ENCODE assay signal across 10 cellular contexts in the genomic region with DNA sequence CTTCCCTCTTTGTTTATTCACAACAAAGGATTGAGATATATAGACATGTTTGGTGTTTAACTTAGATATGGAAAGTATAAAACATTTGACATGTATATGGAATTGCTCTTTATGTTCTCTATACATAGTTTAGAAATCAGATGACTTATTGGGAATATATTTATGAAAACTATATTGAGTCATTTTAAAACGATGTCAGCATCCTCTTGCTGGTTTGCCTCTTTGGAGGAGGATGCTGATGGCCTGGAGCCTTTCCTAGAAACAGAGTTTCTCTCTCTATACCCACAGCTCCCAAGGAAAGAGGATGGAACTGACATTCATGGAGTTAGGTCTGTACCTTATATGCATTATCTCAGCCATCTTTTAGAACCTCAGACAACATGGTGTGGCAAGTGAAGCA. TPM values are rescaled to one million over a fixed set of nuclear protein-coding genes. Genes with fewer than 3 reads are reported as not detected.
A peak's percentile ranks its signal among the peaks of the same experiment; 100 is the strongest.
DNase-seq lines count a peak whose midpoint lies in the region; ATAC-seq, FAIRE-seq and TF ChIP-seq lines count a peak whose summit lies in the region.
"Had no signal": no experiment of that assay in that cellular context is flagged by ENCODE, and none has a peak within 500 bp of the region (broad histone marks: within the 10 kb centered on the region; RNA-seq: fewer than 3 reads in every experiment).

No MANE protein-coding gene starts in this region.

- ATAC-seq in A549, result no peak
- ATAC-seq in central memory CD8-positive, alpha-beta T cell (replicated peaks; ENCODE audit: extremely low read depth, poor library complexity, severe bottlenecking), result no peak
- ATAC-seq in HG02763 (IDR thresholded peaks at IDR 0.05; ENCODE audit: unreplicated experiment), result no peak
- ATAC-seq in HG02870 (IDR thresholded peaks at IDR 0.05; ENCODE audit: unreplicated experiment), result no peak

- H3K27ac Mint-ChIP-seq in central memory CD8-positive, alpha-beta T cell (ENCODE audit: low read depth), result peak overlapping the region; percentile 96
- no peak overlapping the region for H3K27ac Mint-ChIP-seq in mesothelial cell of epicardium

- no peak for TF ChIP-seq CTCF in A549 (IDR thresholded peaks at IDR 0.05)
- no peak for TF ChIP-seq CTCF in prostate gland (IDR thresholded peaks at IDR 0.05)
- no peak for TF ChIP-seq CTCF in mesothelial cell of epicardium (IDR thresholded peaks at IDR 0.05; ENCODE audit: unreplicated experiment)

- FAIRE-seq in A549 (lab: Jason Lieb, UNC), result no peak

- H3K9me3 ChIP-seq in A549 (no peaks in the 10 kb centered on the region), prostate gland (no peaks in the 10 kb centered on the region)
- H3K9me3 ChIP-seq: mucosa of descending colon had no signal

- no peak for TF ChIP-seq EP300 in A549 (IDR thresholded peaks at IDR 0.05)

- H3K36me3 Mint-ChIP-seq in central memory CD8-positive, alpha-beta T cell (ENCODE audit: insufficient read depth), result peaks cover 45% of the 10 kb centered on the region
- H3K36me3 Mint-ChIP-seq in mesothelial cell of epicardium, result peaks cover 35% of the 10 kb centered on the region

- H3K4me1 ChIP-seq in A549, result peaks cover 99% of the 10 kb centered on the region
- H3K4me1 ChIP-seq in prostate gland (replicated peaks), result peaks cover 28% of the 10 kb centered on the region

- intact Hi-C loops in prostate gland (cut with DNase I), result no loop called here

- H3K4me3 ChIP-seq in A549 (no peak overlapping the region), prostate gland (no peak overlapping the region)
- H3K4me3 ChIP-seq: mucosa of descending colon had no signal

- no peak for TF ChIP-seq RAD21 in A549 (conservative IDR thresholded peaks at IDR 0.05 in 1 of 2, IDR thresholded peaks at IDR 0.05 in 1 of 2)

- H3K27me3 ChIP-seq in prostate gland (replicated peaks; ENCODE audit: insufficient read depth), result no peaks in the 10 kb centered on the region

- H3K4me2 ChIP-seq in A549, result peak overlapping the region; percentile 86

- no peaks in the 10 kb centered on the region for H3K27me3 Mint-ChIP-seq in central memory CD8-positive, alpha-beta T cell
- H3K27me3 Mint-ChIP-seq in mesothelial cell of epicardium (ENCODE audit: low read depth), result no peaks in the 10 kb centered on the region

- H3K27ac ChIP-seq in A549 (peak overlapping the region; percentile 99 to 100), prostate gland (peak overlapping the region; percentile 95 to 99)

- H3K4me1 Mint-ChIP-seq in central memory CD8-positive, alpha-beta T cell, result peaks cover 78% of the 10 kb centered on the region
- H3K4me1 Mint-ChIP-seq in mesothelial cell of epicardium, result peaks cover 58% of the 10 kb centered on the region

- no peaks in the 10 kb centered on the region for H3K36me3 ChIP-seq in prostate gland

- no peak for DNase-seq in A549 (ENCODE audit: low read depth in 1 of 2, low spot score in 1 of 2)
- peak; percentile 80 for DNase-seq in ELR (ENCODE audit: low read depth)
- no peak for DNase-seq in central memory CD8-positive, alpha-beta T cell (ENCODE audit: low spot score in 2 of 2)
- no peak for DNase-seq in prostate gland (ENCODE audit: low spot score)
- DNase-seq in mesothelial cell of epicardium (ENCODE audit: low spot score in 2 of 2, unreplicated experiment in 2 of 2), result no peak
- no peak for DNase-seq in stimulated activated naive CD4-positive, alpha-beta T cell (lab: John Stamatoyannopoulos, UW)
- DNase-seq: mucosa of descending colon had no signal

- POLR2A ChIA-PET in A549 (lab: Yijun Ruan, JAX), result no interaction called here

- 33% methylated on average over 1 of the region's 1 CpG for WGBS in A549 (ENCODE audit: missing lambda C conversion rate)
- 94% methylated on average over 1 of the region's 1 CpG for WGBS in prostate gland

- CTCF ChIA-PET in A549 (lab: Yijun Ruan, JAX), result interaction anchor here (0.9 kb wide), 1 partner anchor 97 kb away, joined by 3 read pairs; no protein-coding TSS in a partner anchor

- peak overlapping the region; percentile 18 for H3K4me3 Mint-ChIP-seq in central memory CD8-positive, alpha-beta T cell
- H3K4me3 Mint-ChIP-seq in mesothelial cell of epicardium, result no peak overlapping the region
- H3K4me3 Mint-ChIP-seq: CD14-positive monocyte had no signal

- no peaks in the 10 kb centered on the region for H3K9me3 Mint-ChIP-seq in central memory CD8-positive, alpha-beta T cell
- no peaks in the 10 kb centered on the region for H3K9me3 Mint-ChIP-seq in mesothelial cell of epicardium
- H3K9me3 Mint-ChIP-seq: CD14-positive monocyte had no signal

- TF ChIP-seq POLR2A in A549 (IDR thresholded peaks at IDR 0.05; ENCODE audit: low read length), result no peak
- TF ChIP-seq POLR2A in prostate gland (IDR thresholded peaks at IDR 0.05), result no peak

TF ChIP-seq in A549, 52 proteins besides CTCF, POLR2A, EP300 and RAD21:
- 0 out of 2 replicates have a peak, but pooled peaks have one; percentile 24 for TF ChIP-seq ATOH8 (CRISPR knock-in tag; IDR thresholded peaks at IDR 0.05; ENCODE audit: low read depth)
- TF ChIP-seq, protein P1, sequence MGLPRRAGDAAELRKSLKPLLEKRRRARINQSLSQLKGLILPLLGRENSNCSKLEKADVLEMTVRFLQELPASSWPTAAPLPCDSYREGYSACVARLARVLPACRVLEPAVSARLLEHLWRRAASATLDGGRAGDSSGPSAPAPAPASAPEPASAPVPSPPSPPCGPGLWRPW (IDR thresholded peaks at IDR 0.05), result no peak
- TF ChIP-seq CBX2 (IDR thresholded peaks at IDR 0.05; ENCODE audit: borderline replicate concordance, low read depth), result no peak
TF ChIP-seq in A549: peak in this region for 1.

RNA-seq across cellular contexts. Expression of gene ZBTB38, which starts 40.3 kb away (rescaled TPM):
- 110 and 141 TPM in 2 replicates for polyA plus RNA-seq in A549 (2011; rRNA removed)
- polyA plus RNA-seq in A549 (2012; cell fraction: cytosol; rRNA removed), result 17.2 and 20.9 TPM in 2 replicates
- polyA plus RNA-seq in A549 (2012; cell fraction: nucleus; rRNA removed), result 16.5 and 23.0 TPM in 2 replicates
- 70.5 to 80.7 TPM (median 72.0 TPM) in 3 replicates for polyA plus RNA-seq in A549 (2017; fragmentation: RNase III; extraction: RNeasy Plus Mini Kit Qiagen cat#74134 plus additional on column Dnase treatment)
- 205 and 220 TPM in 2 replicates for polyA minus RNA-seq in A549 (2011; rRNA and poly(A)+ RNA removed)
- 100 to 1,000 TPM; 151 to 169 TPM for total RNA-seq in prostate gland
- 44.4 to 46.7 TPM (median 46.3 TPM) in 3 replicates for total RNA-seq in mesothelial cell of epicardium
